38 cellular contexts compared by ENCODE assay signal in genomic region chr4:55598641-55599040, GRCh38. TPM values are rescaled to one million over a fixed set of nuclear protein-coding genes. Genes with fewer than 3 reads are reported as not detected.
"Had no signal": no experiment of that assay in that cellular context is flagged by ENCODE, and none has a peak within 500 bp of the region (broad histone marks: within the 10 kb centered on the region; RNA-seq: fewer than 3 reads in every experiment).

No MANE protein-coding gene starts in this region.

- DNase-seq: activated effector memory CD4-positive, alpha-beta T cell treated with anti-CD3 and anti-CD28 coated beads, Interleukin-2, amount 50 U/mL, for 16 hours; activated gamma-delta T cell; activated naive CD4-positive, alpha-beta T cell; activated naive CD4-positive, alpha-beta T cell treated with anti-CD3 and anti-CD28 coated beads for 36 hours; activated naive CD4-positive, alpha-beta T cell treated with anti-CD3 and anti-CD28 coated beads, Interleukin-2, amount 10 ng/mL, durations not matched to agents 7 days and 5 days; activated naive CD4-positive, alpha-beta T cell treated with anti-CD3 and anti-CD28 coated beads, Interleukin-2, amount 50 U/mL, for 16 hours; activated naive CD4-positive, alpha-beta T cell treated with Interleukin-2 at 50 U/mL for 16 hours; activated naive CD8-positive, alpha-beta T cell treated with anti-CD3 and anti-CD28 coated beads for 36 hours; activated naive CD8-positive, alpha-beta T cell treated with anti-CD3 and anti-CD28 coated beads, Interleukin-2, amount 10 ng/mL, durations not matched to agents 7 days and 5 days; activated naive CD8-positive, alpha-beta T cell treated with anti-CD3 and anti-CD28 coated beads, Interleukin-2, amount 50 U/mL, for 24 hours; activated T-cell treated with anti-CD3 and anti-CD28 coated beads, Interleukin-2, amount 50 U/mL, for 1 hour; activated T-cell treated with anti-CD3 and anti-CD28 coated beads, Interleukin-2, amount 50 U/mL, for 24 hours; activated T-cell treated with anti-CD3 and anti-CD28 coated beads, Interleukin-2, amount 50 U/mL, for 4 hours; activated T-cell treated with anti-CD3 and anti-CD28 coated beads, Interleukin-2, amount 50 U/mL, for 48 hours; activated T-cell treated with anti-CD3 and anti-CD28 coated beads, Interleukin-2, amount 50 U/mL, for 72 hours; adrenal gland; amniotic stem cell; amygdala; anterior cingulate cortex; aorta; body of pancreas; brain microvascular endothelial cell; caudate nucleus; central memory CD4-positive, alpha-beta T cell; cerebellar nuclear complex had no signal

- H3K4me1 ChIP-seq: adrenal gland, ascending aorta, body of pancreas, breast epithelium had no signal

- H3K36me3 ChIP-seq: adrenal gland, ascending aorta, brain microvascular endothelial cell, breast epithelium, cardiac muscle cell had no signal

- H3K27ac ChIP-seq: adrenal gland, ascending aorta, body of pancreas, brain microvascular endothelial cell, breast epithelium, cardiac muscle cell had no signal

- H3K4me3 ChIP-seq: adrenal gland, ascending aorta, body of pancreas, breast epithelium, cardiac muscle cell had no signal

- FAIRE-seq: astrocyte, bronchial epithelial cell had no signal

- H3K9me3 ChIP-seq: adrenal gland, ascending aorta, body of pancreas, breast epithelium had no signal

- H3K27me3 ChIP-seq: adrenal gland, ascending aorta, body of pancreas, brain microvascular endothelial cell, breast epithelium, cardiac muscle cell had no signal

- ATAC-seq: activated naive CD4-positive, alpha-beta T cell treated with anti-CD3 and anti-CD28 coated beads, Interleukin-2, amount 50 U/mL, for 72 hours; activated naive CD8-positive, alpha-beta T cell treated with anti-CD3 and anti-CD28 coated beads, Interleukin-2, amount 50 U/mL, for 24 hours; activated T-cell treated with anti-CD3 and anti-CD28 coated beads, Interleukin-2, amount 50 U/mL, for 4 hours; activated T-cell treated with anti-CD3 and anti-CD28 coated beads, Interleukin-2, amount 50 U/mL, for 72 hours; activated T-helper 17 cell treated with anti-CD3 and anti-CD28 coated beads, Interleukin-2, amount 50 U/mL, for 72 hours; body of pancreas had no signal

RNA-seq across cellular contexts. Expression of gene PDCL2, which starts 6.6 kb away (rescaled TPM):
- total RNA-seq: activated naive CD4-positive, alpha-beta T cell treated with anti-CD3 and anti-CD28 coated beads for 36 hours; activated naive CD4-positive, alpha-beta T cell treated with anti-CD3 and anti-CD28 coated beads, Interleukin-2, amount 50 U/mL, for 72 hours; activated naive CD8-positive, alpha-beta T cell treated with anti-CD3 and anti-CD28 coated beads for 36 hours; activated naive CD8-positive, alpha-beta T cell treated with anti-CD3 and anti-CD28 coated beads, Interleukin-2, amount 10 ng/mL, durations not matched to agents 7 days and 5 days; activated T-cell treated with anti-CD3 and anti-CD28 coated beads, Interleukin-2, amount 50 U/mL, for 4 hours; activated T-cell treated with anti-CD3 and anti-CD28 coated beads, Interleukin-2, amount 50 U/mL, for 72 hours; activated T-helper 1 cell treated with anti-CD3 and anti-CD28 coated beads, Interleukin-12 subunit alpha, Interleukin-12 subunit beta, Interleukin-2, Interleukin-4 antibody, amounts not matched to agents 30 ng/mL and 10 ng/mL and 1 ng/mL, durations not matched to agents 14 hours and 24 hours and 36 hours; activated T-helper 17 cell treated with anti-CD3 and anti-CD28 coated beads, Interleukin-2, amount 50 U/mL, for 72 hours; activated T-helper 2 cell treated with anti-CD3 and anti-CD28 coated beads, Interferon-gamma antibody, Interleukin-2, Interleukin-4, amounts not matched to agents 10 μg/mL and 5 μg/mL and 100 μg/mL, durations not matched to agents 14 hours and 24 hours and 36 hours; adrenal gland; aorta; ascending aorta; astrocyte; body of pancreas; breast epithelium; bronchial epithelial cell; cardiac muscle cell; cardiac septum; cerebellum; chondrocyte had no signal
- polyA plus RNA-seq: adipose tissue, adrenal gland, aorta, cardiac muscle cell had no signal

RNA-seq across cellular contexts. Expression of gene NMU, which starts 37.5 kb away (rescaled TPM):
- total RNA-seq: activated naive CD4-positive, alpha-beta T cell treated with anti-CD3 and anti-CD28 coated beads for 36 hours; activated naive CD8-positive, alpha-beta T cell treated with anti-CD3 and anti-CD28 coated beads, Interleukin-2, amount 10 ng/mL, durations not matched to agents 7 days and 5 days; activated T-helper 1 cell treated with anti-CD3 and anti-CD28 coated beads, Interleukin-12 subunit alpha, Interleukin-12 subunit beta, Interleukin-2, Interleukin-4 antibody, amounts not matched to agents 30 ng/mL and 10 ng/mL and 1 ng/mL, durations not matched to agents 14 hours and 24 hours and 36 hours; activated T-helper 2 cell treated with anti-CD3 and anti-CD28 coated beads, Interferon-gamma antibody, Interleukin-2, Interleukin-4, amounts not matched to agents 10 μg/mL and 5 μg/mL and 100 μg/mL, durations not matched to agents 14 hours and 24 hours and 36 hours; aorta; ascending aorta; body of pancreas; breast epithelium; cardiac septum had no signal
- polyA plus RNA-seq: aorta had no signal
